ENCODE assay signal across 1 cellular context in the genomic region with DNA sequence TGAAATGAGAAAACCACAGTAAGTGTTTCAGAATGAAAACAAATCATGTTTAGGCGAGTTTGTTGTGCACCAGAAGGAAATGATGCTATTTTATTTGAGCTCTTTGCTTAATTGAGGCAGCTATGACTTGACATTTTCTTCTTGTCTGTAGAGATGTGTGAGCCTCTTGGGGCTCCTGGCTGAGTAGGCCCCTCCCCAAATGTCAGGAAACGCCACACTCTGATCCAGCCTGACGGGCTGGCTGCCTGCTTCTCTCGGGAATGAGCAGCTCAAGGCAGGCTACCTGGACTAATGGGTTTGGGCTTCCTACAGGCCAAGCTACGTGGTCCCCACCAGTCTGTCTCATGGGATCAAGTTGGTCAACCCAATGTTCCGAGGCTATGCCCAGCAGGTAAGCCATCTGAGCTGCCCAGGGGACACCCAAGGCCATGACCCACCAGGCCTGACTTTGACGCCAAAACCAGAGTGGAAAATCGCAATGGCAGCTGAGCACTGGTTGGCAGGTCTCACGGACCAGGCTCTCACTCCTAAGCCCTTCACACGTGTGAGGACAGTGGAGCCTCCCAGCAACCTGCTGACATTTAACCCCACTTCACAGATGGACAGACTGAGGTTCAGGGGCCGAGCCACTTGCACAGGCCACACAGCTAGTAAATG.
TF ChIP-seq lines count a peak whose summit lies in the region.

No MANE protein-coding gene starts in this region.

TF ChIP-seq in K562, 482 proteins besides CTCF, POLR2A, EP300 and RAD21 (continues in another document):
- no peak for TF ChIP-seq ZNF253 (CRISPR knock-in tag; conservative IDR thresholded peaks at IDR 0.05)
- no peak for TF ChIP-seq PHF21A (IDR thresholded peaks at IDR 0.05; ENCODE audit: borderline replicate concordance, low read depth)
- TF ChIP-seq BRD9 (IDR thresholded peaks at IDR 0.05; ENCODE audit: low read depth, partially characterized antibody): no peak
- TF ChIP-seq, protein P1, sequence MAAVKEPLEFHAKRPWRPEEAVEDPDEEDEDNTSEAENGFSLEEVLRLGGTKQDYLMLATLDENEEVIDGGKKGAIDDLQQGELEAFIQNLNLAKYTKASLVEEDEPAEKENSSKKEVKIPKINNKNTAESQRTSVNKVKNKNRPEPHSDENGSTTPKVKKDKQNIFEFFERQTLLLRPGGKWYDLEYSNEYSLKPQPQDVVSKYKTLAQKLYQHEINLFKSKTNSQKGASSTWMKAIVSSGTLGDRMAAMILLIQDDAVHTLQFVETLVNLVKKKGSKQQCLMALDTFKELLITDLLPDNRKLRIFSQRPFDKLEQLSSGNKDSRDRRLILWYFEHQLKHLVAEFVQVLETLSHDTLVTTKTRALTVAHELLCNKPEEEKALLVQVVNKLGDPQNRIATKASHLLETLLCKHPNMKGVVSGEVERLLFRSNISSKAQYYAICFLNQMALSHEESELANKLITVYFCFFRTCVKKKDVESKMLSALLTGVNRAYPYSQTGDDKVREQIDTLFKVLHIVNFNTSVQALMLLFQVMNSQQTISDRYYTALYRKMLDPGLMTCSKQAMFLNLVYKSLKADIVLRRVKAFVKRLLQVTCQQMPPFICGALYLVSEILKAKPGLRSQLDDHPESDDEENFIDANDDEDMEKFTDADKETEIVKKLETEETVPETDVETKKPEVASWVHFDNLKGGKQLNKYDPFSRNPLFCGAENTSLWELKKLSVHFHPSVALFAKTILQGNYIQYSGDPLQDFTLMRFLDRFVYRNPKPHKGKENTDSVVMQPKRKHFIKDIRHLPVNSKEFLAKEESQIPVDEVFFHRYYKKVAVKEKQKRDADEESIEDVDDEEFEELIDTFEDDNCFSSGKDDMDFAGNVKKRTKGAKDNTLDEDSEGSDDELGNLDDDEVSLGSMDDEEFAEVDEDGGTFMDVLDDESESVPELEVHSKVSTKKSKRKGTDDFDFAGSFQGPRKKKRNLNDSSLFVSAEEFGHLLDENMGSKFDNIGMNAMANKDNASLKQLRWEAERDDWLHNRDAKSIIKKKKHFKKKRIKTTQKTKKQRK (IDR thresholded peaks at IDR 0.05; ENCODE audit: borderline replicate concordance, low read depth, low read length): no peak
- TF ChIP-seq NCOA1 (IDR thresholded peaks at IDR 0.05; ENCODE audit: low read depth): no peak
- TF ChIP-seq, protein P2, sequence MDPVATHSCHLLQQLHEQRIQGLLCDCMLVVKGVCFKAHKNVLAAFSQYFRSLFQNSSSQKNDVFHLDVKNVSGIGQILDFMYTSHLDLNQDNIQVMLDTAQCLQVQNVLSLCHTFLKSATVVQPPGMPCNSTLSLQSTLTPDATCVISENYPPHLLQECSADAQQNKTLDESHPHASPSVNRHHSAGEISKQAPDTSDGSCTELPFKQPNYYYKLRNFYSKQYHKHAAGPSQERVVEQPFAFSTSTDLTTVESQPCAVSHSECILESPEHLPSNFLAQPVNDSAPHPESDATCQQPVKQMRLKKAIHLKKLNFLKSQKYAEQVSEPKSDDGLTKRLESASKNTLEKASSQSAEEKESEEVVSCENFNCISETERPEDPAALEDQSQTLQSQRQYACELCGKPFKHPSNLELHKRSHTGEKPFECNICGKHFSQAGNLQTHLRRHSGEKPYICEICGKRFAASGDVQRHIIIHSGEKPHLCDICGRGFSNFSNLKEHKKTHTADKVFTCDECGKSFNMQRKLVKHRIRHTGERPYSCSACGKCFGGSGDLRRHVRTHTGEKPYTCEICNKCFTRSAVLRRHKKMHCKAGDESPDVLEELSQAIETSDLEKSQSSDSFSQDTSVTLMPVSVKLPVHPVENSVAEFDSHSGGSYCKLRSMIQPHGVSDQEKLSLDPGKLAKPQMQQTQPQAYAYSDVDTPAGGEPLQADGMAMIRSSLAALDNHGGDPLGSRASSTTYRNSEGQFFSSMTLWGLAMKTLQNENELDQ (CRISPR knock-in tag; IDR thresholded peaks at IDR 0.05; ENCODE audit: borderline replicate concordance): no peak
- no peak for TF ChIP-seq MCM7 (IDR thresholded peaks at IDR 0.05)
- no peak for TF ChIP-seq DNMT1 (IDR thresholded peaks at IDR 0.05)
- no peak for TF ChIP-seq POU5F1 (IDR thresholded peaks at IDR 0.05; ENCODE audit: borderline replicate concordance, low read depth, low read length, partially characterized antibody)
- TF ChIP-seq MCM5 (IDR thresholded peaks at IDR 0.05; ENCODE audit: low read depth): no peak
- no peak for TF ChIP-seq SREBF2 (CRISPR knock-in tag; IDR thresholded peaks at IDR 0.05)
- TF ChIP-seq, protein P3, sequence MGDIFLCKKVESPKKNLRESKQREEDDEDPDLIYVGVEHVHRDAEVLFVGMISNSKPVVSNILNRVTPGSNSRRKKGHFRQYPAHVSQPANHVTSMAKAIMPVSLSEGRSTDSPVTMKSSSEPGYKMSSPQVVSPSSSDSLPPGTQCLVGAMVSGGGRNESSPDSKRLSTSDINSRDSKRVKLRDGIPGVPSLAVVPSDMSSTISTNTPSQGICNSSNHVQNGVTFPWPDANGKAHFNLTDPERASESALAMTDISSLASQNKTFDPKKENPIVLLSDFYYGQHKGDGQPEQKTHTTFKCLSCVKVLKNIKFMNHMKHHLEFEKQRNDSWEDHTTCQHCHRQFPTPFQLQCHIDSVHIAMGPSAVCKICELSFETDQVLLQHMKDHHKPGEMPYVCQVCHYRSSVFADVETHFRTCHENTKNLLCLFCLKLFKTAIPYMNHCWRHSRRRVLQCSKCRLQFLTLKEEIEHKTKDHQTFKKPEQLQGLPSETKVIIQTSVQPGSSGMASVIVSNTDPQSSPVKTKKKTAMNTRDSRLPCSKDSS (IDR thresholded peaks at IDR 0.05; ENCODE audit: low read depth, partially characterized antibody): no peak
- TF ChIP-seq ZBED1 (IDR thresholded peaks at IDR 0.05): no peak
- TF ChIP-seq, protein P4, sequence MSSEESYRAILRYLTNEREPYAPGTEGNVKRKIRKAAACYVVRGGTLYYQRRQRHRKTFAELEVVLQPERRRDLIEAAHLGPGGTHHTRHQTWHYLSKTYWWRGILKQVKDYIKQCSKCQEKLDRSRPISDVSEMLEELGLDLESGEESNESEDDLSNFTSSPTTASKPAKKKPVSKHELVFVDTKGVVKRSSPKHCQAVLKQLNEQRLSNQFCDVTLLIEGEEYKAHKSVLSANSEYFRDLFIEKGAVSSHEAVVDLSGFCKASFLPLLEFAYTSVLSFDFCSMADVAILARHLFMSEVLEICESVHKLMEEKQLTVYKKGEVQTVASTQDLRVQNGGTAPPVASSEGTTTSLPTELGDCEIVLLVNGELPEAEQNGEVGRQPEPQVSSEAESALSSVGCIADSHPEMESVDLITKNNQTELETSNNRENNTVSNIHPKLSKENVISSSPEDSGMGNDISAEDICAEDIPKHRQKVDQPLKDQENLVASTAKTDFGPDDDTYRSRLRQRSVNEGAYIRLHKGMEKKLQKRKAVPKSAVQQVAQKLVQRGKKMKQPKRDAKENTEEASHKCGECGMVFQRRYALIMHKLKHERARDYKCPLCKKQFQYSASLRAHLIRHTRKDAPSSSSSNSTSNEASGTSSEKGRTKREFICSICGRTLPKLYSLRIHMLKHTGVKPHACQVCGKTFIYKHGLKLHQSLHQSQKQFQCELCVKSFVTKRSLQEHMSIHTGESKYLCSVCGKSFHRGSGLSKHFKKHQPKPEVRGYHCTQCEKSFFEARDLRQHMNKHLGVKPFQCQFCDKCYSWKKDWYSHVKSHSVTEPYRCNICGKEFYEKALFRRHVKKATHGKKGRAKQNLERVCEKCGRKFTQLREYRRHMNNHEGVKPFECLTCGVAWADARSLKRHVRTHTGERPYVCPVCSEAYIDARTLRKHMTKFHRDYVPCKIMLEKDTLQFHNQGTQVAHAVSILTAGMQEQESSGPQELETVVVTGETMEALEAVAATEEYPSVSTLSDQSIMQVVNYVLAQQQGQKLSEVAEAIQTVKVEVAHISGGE (CRISPR knock-in tag; IDR thresholded peaks at IDR 0.05): no peak
- TF ChIP-seq, protein P5, sequence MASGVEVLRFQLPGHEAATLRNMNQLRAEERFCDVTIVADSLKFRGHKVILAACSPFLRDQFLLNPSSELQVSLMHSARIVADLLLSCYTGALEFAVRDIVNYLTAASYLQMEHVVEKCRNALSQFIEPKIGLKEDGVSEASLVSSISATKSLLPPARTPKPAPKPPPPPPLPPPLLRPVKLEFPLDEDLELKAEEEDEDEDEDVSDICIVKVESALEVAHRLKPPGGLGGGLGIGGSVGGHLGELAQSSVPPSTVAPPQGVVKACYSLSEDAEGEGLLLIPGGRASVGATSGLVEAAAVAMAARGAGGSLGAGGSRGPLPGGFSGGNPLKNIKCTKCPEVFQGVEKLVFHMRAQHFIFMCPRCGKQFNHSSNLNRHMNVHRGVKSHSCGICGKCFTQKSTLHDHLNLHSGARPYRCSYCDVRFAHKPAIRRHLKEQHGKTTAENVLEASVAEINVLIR (CRISPR knock-in tag; IDR thresholded peaks at IDR 0.05): no peak
- TF ChIP-seq RFX7 (CRISPR knock-in tag; IDR thresholded peaks at IDR 0.05): no peak
- TF ChIP-seq SRSF1 (IDR thresholded peaks at IDR 0.05; ENCODE audit: low read depth, low read length): no peak
- TF ChIP-seq, protein P6, sequence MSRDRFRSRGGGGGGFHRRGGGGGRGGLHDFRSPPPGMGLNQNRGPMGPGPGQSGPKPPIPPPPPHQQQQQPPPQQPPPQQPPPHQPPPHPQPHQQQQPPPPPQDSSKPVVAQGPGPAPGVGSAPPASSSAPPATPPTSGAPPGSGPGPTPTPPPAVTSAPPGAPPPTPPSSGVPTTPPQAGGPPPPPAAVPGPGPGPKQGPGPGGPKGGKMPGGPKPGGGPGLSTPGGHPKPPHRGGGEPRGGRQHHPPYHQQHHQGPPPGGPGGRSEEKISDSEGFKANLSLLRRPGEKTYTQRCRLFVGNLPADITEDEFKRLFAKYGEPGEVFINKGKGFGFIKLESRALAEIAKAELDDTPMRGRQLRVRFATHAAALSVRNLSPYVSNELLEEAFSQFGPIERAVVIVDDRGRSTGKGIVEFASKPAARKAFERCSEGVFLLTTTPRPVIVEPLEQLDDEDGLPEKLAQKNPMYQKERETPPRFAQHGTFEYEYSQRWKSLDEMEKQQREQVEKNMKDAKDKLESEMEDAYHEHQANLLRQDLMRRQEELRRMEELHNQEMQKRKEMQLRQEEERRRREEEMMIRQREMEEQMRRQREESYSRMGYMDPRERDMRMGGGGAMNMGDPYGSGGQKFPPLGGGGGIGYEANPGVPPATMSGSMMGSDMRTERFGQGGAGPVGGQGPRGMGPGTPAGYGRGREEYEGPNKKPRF (IDR thresholded peaks at IDR 0.05; ENCODE audit: low read depth, low read length): no peak
- no peak for TF ChIP-seq HNRNPL (IDR thresholded peaks at IDR 0.05; ENCODE audit: low read depth, low read length)
- TF ChIP-seq, protein P7, sequence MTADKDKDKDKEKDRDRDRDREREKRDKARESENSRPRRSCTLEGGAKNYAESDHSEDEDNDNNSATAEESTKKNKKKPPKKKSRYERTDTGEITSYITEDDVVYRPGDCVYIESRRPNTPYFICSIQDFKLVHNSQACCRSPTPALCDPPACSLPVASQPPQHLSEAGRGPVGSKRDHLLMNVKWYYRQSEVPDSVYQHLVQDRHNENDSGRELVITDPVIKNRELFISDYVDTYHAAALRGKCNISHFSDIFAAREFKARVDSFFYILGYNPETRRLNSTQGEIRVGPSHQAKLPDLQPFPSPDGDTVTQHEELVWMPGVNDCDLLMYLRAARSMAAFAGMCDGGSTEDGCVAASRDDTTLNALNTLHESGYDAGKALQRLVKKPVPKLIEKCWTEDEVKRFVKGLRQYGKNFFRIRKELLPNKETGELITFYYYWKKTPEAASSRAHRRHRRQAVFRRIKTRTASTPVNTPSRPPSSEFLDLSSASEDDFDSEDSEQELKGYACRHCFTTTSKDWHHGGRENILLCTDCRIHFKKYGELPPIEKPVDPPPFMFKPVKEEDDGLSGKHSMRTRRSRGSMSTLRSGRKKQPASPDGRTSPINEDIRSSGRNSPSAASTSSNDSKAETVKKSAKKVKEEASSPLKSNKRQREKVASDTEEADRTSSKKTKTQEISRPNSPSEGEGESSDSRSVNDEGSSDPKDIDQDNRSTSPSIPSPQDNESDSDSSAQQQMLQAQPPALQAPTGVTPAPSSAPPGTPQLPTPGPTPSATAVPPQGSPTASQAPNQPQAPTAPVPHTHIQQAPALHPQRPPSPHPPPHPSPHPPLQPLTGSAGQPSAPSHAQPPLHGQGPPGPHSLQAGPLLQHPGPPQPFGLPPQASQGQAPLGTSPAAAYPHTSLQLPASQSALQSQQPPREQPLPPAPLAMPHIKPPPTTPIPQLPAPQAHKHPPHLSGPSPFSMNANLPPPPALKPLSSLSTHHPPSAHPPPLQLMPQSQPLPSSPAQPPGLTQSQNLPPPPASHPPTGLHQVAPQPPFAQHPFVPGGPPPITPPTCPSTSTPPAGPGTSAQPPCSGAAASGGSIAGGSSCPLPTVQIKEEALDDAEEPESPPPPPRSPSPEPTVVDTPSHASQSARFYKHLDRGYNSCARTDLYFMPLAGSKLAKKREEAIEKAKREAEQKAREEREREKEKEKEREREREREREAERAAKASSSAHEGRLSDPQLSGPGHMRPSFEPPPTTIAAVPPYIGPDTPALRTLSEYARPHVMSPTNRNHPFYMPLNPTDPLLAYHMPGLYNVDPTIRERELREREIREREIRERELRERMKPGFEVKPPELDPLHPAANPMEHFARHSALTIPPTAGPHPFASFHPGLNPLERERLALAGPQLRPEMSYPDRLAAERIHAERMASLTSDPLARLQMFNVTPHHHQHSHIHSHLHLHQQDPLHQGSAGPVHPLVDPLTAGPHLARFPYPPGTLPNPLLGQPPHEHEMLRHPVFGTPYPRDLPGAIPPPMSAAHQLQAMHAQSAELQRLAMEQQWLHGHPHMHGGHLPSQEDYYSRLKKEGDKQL (CRISPR knock-in tag; IDR thresholded peaks at IDR 0.05; ENCODE audit: borderline replicate concordance): no peak
- no peak for TF ChIP-seq MCM2 (IDR thresholded peaks at IDR 0.05; ENCODE audit: low read depth)
- TF ChIP-seq KDM5B (IDR thresholded peaks at IDR 0.05; ENCODE audit: insufficient replicate concordance, low read depth, low read length): no peak
